Comparison of ENCODE assay signal across 21 cellular contexts in genomic region chr12:46483572-46484395, GRCh38.
DNase-seq lines count a peak whose midpoint lies in the region; ATAC-seq and TF ChIP-seq lines count a peak whose summit lies in the region.
"Had no signal": no experiment of that assay in that cellular context is flagged by ENCODE, and none has a peak within 500 bp of the region (broad histone marks: within the 10 kb centered on the region; RNA-seq: fewer than 3 reads in every experiment).

No MANE protein-coding gene starts in this region.

- peak; percentile 49 for ATAC-seq in Right ventricle myocardium inferior
- peak; percentile 82 for ATAC-seq in gastroesophageal sphincter
- ATAC-seq in GM19395 (IDR thresholded peaks at IDR 0.05; ENCODE audit: unreplicated experiment) = no peak
- ATAC-seq: activated T-cell treated with anti-CD3 and anti-CD28 coated beads, Interleukin-2, amount 50 U/mL, for 4 hours; T-cell had no signal

- H3K4me3 Mint-ChIP-seq in activated CD4-positive, alpha-beta memory T cell treated with anti-CD3 and anti-CD28 coated beads for 36 hours = no peak overlapping the region
- H3K4me3 Mint-ChIP-seq: activated T-cell treated with anti-CD3 and anti-CD28 coated beads, Interleukin-2, amount 50 U/mL, for 4 hours; dendritic cell treated with granulocyte-macrophage colony-stimulating factor and Interleukin-4, amounts not matched to agents 40 ng/mL and 50 ng/mL, for 4 days; immature natural killer cell; mesothelial cell of epicardium; T-cell had no signal

- no peaks in the 10 kb centered on the region for H3K4me1 Mint-ChIP-seq in activated CD4-positive, alpha-beta memory T cell treated with anti-CD3 and anti-CD28 coated beads for 36 hours (ENCODE audit: low read depth)

- no peak for TF ChIP-seq POLR2A in gastroesophageal sphincter (IDR thresholded peaks at IDR 0.05)

- H3K9me3 Mint-ChIP-seq in activated CD4-positive, alpha-beta memory T cell treated with anti-CD3 and anti-CD28 coated beads for 36 hours = no peaks in the 10 kb centered on the region
- H3K9me3 Mint-ChIP-seq: activated T-cell treated with anti-CD3 and anti-CD28 coated beads, Interleukin-2, amount 50 U/mL, for 4 hours; dendritic cell treated with granulocyte-macrophage colony-stimulating factor and Interleukin-4, amounts not matched to agents 40 ng/mL and 50 ng/mL, for 4 days; immature natural killer cell; mesothelial cell of epicardium; T-cell had no signal

- no peak overlapping the region for H3K27ac Mint-ChIP-seq in activated CD4-positive, alpha-beta memory T cell treated with anti-CD3 and anti-CD28 coated beads for 36 hours
- H3K27ac Mint-ChIP-seq: dendritic cell treated with granulocyte-macrophage colony-stimulating factor and Interleukin-4, amounts not matched to agents 40 ng/mL and 50 ng/mL, for 4 days; immature natural killer cell; mesothelial cell of epicardium; T-cell had no signal

- no peaks in the 10 kb centered on the region for H3K27me3 ChIP-seq in right atrium auricular region
- H3K27me3 ChIP-seq in adipocyte (replicated peaks; ENCODE audit: control insufficient read depth, insufficient read depth, low read length) = no peaks in the 10 kb centered on the region
- H3K27me3 ChIP-seq in gastroesophageal sphincter = no peaks in the 10 kb centered on the region
- H3K27me3 ChIP-seq: spleen had no signal

- no peak for DNase-seq in Right ventricle myocardium inferior (ENCODE audit: missing footprints)
- DNase-seq in right atrium auricular region (ENCODE audit: low spot score) = no peak
- peak; percentile 54 for DNase-seq in adipocyte (ENCODE audit: low read depth)
- DNase-seq in activated CD4-positive, alpha-beta memory T cell treated with anti-CD3 and anti-CD28 coated beads for 36 hours = no peak
- DNase-seq in NCI-H1930 (lab: John Stamatoyannopoulos, UW) = no peak
- no peak for DNase-seq in DMS 273 (lab: John Stamatoyannopoulos, UW; ENCODE audit: unreplicated experiment)
- DNase-seq: activated CD4-positive, alpha-beta T cell treated with anti-CD3 and anti-CD28 coated beads for 4 hours; activated T-cell treated with anti-CD3 and anti-CD28 coated beads, Interleukin-2, amount 50 U/mL, for 4 hours; amygdala; COR-L47; foreskin melanocyte; immature natural killer cell; NCI-H1092; NCI-H446; nucleus accumbens; spleen; T-cell had no signal

- H3K4me1 ChIP-seq in right atrium auricular region (peaks cover 0 to 13% of the 10 kb centered on the region in 2 donors), adipocyte (ENCODE audit: control insufficient read depth, insufficient read depth, low read length) (peaks cover 17% of the 10 kb centered on the region), gastroesophageal sphincter (peaks cover 0 to 5% (median 0%) of the 10 kb centered on the region in 3 donors)

- POLR2A ChIA-PET in activated CD4-positive, alpha-beta memory T cell treated with anti-CD3 and anti-CD28 coated beads for 36 hours (lab: Charles Lee) = no interaction called here

- TF ChIP-seq CTCF in right atrium auricular region (IDR thresholded peaks at IDR 0.05) (no peak), gastroesophageal sphincter (IDR thresholded peaks at IDR 0.05) (no peak)

- TF ChIP-seq EP300 in gastroesophageal sphincter (IDR thresholded peaks at IDR 0.05) = no peak

- H3K9ac ChIP-seq in adipocyte (ENCODE audit: low read length) = no peak overlapping the region

- intact Hi-C loops in Right ventricle myocardium inferior (cut with DNase I) = no loop called here
- intact Hi-C loops in activated CD4-positive, alpha-beta memory T cell treated with anti-CD3 and anti-CD28 coated beads for 36 hours (cut with micrococcal nuclease) = no loop called here

- H3K36me3 Mint-ChIP-seq in activated CD4-positive, alpha-beta memory T cell treated with anti-CD3 and anti-CD28 coated beads for 36 hours = no peaks in the 10 kb centered on the region
- H3K36me3 Mint-ChIP-seq: mesothelial cell of epicardium had no signal

- no peaks in the 10 kb centered on the region for H3K36me3 ChIP-seq in right atrium auricular region
- no peaks in the 10 kb centered on the region for H3K36me3 ChIP-seq in adipocyte (ENCODE audit: control insufficient read depth, insufficient read depth, low read length, severe bottlenecking)
- no peaks in the 10 kb centered on the region for H3K36me3 ChIP-seq in gastroesophageal sphincter
- H3K36me3 ChIP-seq: spleen had no signal

- H3K27ac ChIP-seq in right atrium auricular region (no peak overlapping the region), gastroesophageal sphincter (no peak overlapping the region)

- H3K9me3 ChIP-seq in right atrium auricular region (no peaks in the 10 kb centered on the region), adipocyte (ENCODE audit: control insufficient read depth, low read length) (no peaks in the 10 kb centered on the region), gastroesophageal sphincter (no peaks in the 10 kb centered on the region)
- H3K9me3 ChIP-seq: spleen had no signal

- CTCF ChIA-PET in activated CD4-positive, alpha-beta memory T cell treated with anti-CD3 and anti-CD28 coated beads for 36 hours (lab: Charles Lee) = interaction anchor here (1.1 kb wide), 1 partner anchor 100 kb away, joined by 3 read pairs; no protein-coding TSS in a partner anchor

- H3K27me3 Mint-ChIP-seq in activated CD4-positive, alpha-beta memory T cell treated with anti-CD3 and anti-CD28 coated beads for 36 hours = no peaks in the 10 kb centered on the region
- H3K27me3 Mint-ChIP-seq: dendritic cell treated with granulocyte-macrophage colony-stimulating factor and Interleukin-4, amounts not matched to agents 40 ng/mL and 50 ng/mL, for 4 days; T-cell had no signal

- WGBS in gastroesophageal sphincter (ENCODE audit: low coverage in 1 of 2), 2 donors = 84 to 95% methylated on average over 3 of the region's 4 CpGs

- H3K4me3 ChIP-seq in right atrium auricular region = no peak overlapping the region
- H3K4me3 ChIP-seq in adipocyte (ENCODE audit: low read length) = no peak overlapping the region
- no peak overlapping the region for H3K4me3 ChIP-seq in gastroesophageal sphincter
- H3K4me3 ChIP-seq: spleen had no signal
